In the genomic region with DNA sequence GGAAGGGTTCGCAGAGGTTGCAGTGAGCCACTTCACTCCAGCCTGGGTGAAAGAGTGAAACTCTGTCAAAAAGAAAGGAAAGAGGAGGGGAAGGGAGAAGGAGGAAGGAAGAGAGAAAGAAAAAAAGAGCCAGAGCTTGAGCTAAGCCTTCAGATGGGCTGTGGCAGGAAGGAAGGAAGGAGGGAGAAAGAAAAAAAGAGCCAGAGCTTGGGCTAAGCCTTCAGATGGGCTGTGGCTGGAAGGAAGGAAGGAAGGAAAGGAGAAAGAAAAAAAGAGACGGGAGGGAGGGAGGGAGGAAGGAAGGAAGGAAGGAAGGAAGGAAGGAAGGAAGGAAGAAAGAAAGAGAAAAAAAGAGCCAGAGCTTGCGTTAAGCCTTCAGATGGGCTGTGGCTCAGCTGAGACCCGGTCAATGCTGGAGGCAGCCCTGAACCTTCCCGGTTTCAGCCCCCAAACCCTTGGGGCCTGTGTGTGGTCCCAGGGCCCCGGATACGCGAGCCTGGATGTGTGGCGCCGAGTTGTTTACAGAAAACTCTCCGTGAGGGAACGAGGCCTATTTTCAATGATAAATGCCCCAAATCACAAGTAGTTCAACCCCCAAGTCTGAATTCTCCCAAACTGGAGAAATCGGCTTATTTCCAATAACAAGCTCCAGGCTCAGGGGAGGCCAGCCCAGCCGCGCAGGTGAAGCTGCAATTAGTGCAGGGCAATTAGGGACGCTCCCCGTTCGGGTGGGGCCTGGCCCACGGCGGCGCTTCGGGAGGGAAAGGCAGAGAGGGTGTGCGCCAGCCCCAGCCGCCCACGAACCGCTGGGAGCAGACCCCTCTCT, we compare ENCODE assay signal across 10 cellular contexts. TPM values are rescaled to one million over a fixed set of nuclear protein-coding genes. Genes with fewer than 3 reads are reported as not detected.
A peak's percentile ranks its signal among the peaks of the same experiment; 100 is the strongest.
DNase-seq lines count a peak whose midpoint lies in the region; ATAC-seq and TF ChIP-seq lines count a peak whose summit lies in the region.
"Had no signal": no experiment of that assay in that cellular context is flagged by ENCODE, and none has a peak within 500 bp of the region (broad histone marks: within the 10 kb centered on the region; RNA-seq: fewer than 3 reads in every experiment).

No MANE protein-coding gene starts in this region.

- H3K27me3 ChIP-seq in stomach = no peaks in the 10 kb centered on the region
- H3K27me3 ChIP-seq: right atrium auricular region had no signal

- H3K27ac ChIP-seq in RWPE1 (peak overlapping the region; percentile 95), stomach (peak overlapping the region; percentile 56 to 94 (median 91))

- H3K27me3 Mint-ChIP-seq in activated CD4-positive, alpha-beta T cell treated with anti-CD3 and anti-CD28 coated beads, Interleukin-2, amount 10 ng/mL, durations not matched to agents 7 days and 5 days = peaks cover 2% of the 10 kb centered on the region

- no peak for TF ChIP-seq EP300 in stomach (IDR thresholded peaks at IDR 0.05)

- CTCF ChIA-PET in activated CD4-positive, alpha-beta T cell treated with anti-CD3 and anti-CD28 coated beads, Interleukin-2, amount 10 ng/mL, durations not matched to agents 7 days and 5 days (lab: Charles Lee) = interaction anchor here (0.5 to 2.4 kb wide), 11 partner anchors 7 to 277 kb away, joined by 3 to 12 read pairs (median 5); no protein-coding TSS in a partner anchor
- CTCF ChIA-PET in RWPE1 (lab: Yijun Ruan, JAX) = interaction anchor here (0.7 to 1.2 kb wide), 4 partner anchors 17 to 72 kb away, joined by 3 to 4 read pairs (median 4); no protein-coding TSS in a partner anchor

- ATAC-seq in HG02884 (IDR thresholded peaks at IDR 0.05; ENCODE audit: unreplicated experiment) = no peak

- no peaks in the 10 kb centered on the region for H3K36me3 ChIP-seq in stomach
- H3K36me3 ChIP-seq: right atrium auricular region had no signal

- intact Hi-C loops in stomach (cut with DNase I; ENCODE audit: low total_unique reads) = no loop called here

- peaks cover 10 to 31% (median 20%) of the 10 kb centered on the region in 4 donors for H3K4me1 ChIP-seq in stomach

- peaks cover 30% of the 10 kb centered on the region for H3K4me1 Mint-ChIP-seq in activated CD4-positive, alpha-beta T cell treated with anti-CD3 and anti-CD28 coated beads, Interleukin-2, amount 10 ng/mL, durations not matched to agents 7 days and 5 days

- no peak for TF ChIP-seq CTCF in RWPE1 (conservative IDR thresholded peaks at IDR 0.05; ENCODE audit: low read depth)
- TF ChIP-seq CTCF in stomach (IDR thresholded peaks at IDR 0.05) = no peak

- peak overlapping the region; percentile 74 for H3K27ac Mint-ChIP-seq in activated CD4-positive, alpha-beta T cell treated with anti-CD3 and anti-CD28 coated beads, Interleukin-2, amount 10 ng/mL, durations not matched to agents 7 days and 5 days

- DNase-seq in activated CD4-positive, alpha-beta T cell treated with anti-CD3 and anti-CD28 coated beads, Interleukin-2, amount 10 ng/mL, durations not matched to agents 7 days and 5 days = no peak
- no peak for DNase-seq in activated CD4-positive, alpha-beta T cell treated with anti-CD3 and anti-CD28 coated beads for 4 hours
- DNase-seq in RWPE1 (ENCODE audit: low spot score) = no peak
- peak; percentile 4 for DNase-seq in iPS-NIHi11 (ENCODE audit: low spot score)
- DNase-seq in stomach = no peak
- no peak for DNase-seq in putamen (ENCODE audit: low spot score)
- no peak for DNase-seq in SHP77 (lab: John Stamatoyannopoulos, UW)
- DNase-seq: stimulated activated naive CD4-positive, alpha-beta T cell had no signal

- peak overlapping the region; percentile 81 for H3K4me3 Mint-ChIP-seq in activated CD4-positive, alpha-beta T cell treated with anti-CD3 and anti-CD28 coated beads, Interleukin-2, amount 10 ng/mL, durations not matched to agents 7 days and 5 days

- no peaks in the 10 kb centered on the region for H3K36me3 Mint-ChIP-seq in activated CD4-positive, alpha-beta T cell treated with anti-CD3 and anti-CD28 coated beads, Interleukin-2, amount 10 ng/mL, durations not matched to agents 7 days and 5 days (ENCODE audit: low read depth)

- WGBS in stomach, 5 donors = 31 to 45% (median 37%) methylated on average over 24 to 26 of the region's 26 CpGs

- POLR2A ChIA-PET in activated CD4-positive, alpha-beta T cell treated with anti-CD3 and anti-CD28 coated beads, Interleukin-2, amount 10 ng/mL, durations not matched to agents 7 days and 5 days (lab: Charles Lee) = no interaction called here
- POLR2A ChIA-PET in RWPE1 (lab: Yijun Ruan, JAX; ENCODE audit: low non-redundant PET) = no interaction called here

- H3K9me3 Mint-ChIP-seq in activated CD4-positive, alpha-beta T cell treated with anti-CD3 and anti-CD28 coated beads, Interleukin-2, amount 10 ng/mL, durations not matched to agents 7 days and 5 days = no peaks in the 10 kb centered on the region

- H3K4me3 ChIP-seq in stomach = peak overlapping the region; percentile 60 to 67 (median 62)

- H3K9me3 ChIP-seq in stomach = no peaks in the 10 kb centered on the region
- H3K9me3 ChIP-seq: right atrium auricular region had no signal

- no peak for TF ChIP-seq POLR2A in stomach (IDR thresholded peaks at IDR 0.05)

RNA-seq across cellular contexts. Expression of a gene that starts 13.8 kb away (rescaled TPM):
- total RNA-seq in activated CD4-positive, alpha-beta T cell treated with anti-CD3 and anti-CD28 coated beads, Interleukin-2, amount 10 ng/mL, durations not matched to agents 7 days and 5 days = 1 to 10 TPM; 4.9 to 6.2 TPM
- 100 to 1,000 TPM in 2 of 5 donors, 10 to 100 TPM in 3; 11.2 to 357 (median 72.4) TPM for total RNA-seq in stomach
- 10 to 100 TPM in 2 of 3 donors, 1 to 10 TPM in 1; 5.3 to 23.3 (median 13.3) TPM for polyA plus RNA-seq in stomach
